ENCODE assay signal across 28 cellular contexts in genomic region chr11:78657441-78657840, GRCh38.
"Had no signal": no experiment of that assay in that cellular context is flagged by ENCODE, and none has a peak within 500 bp of the region (broad histone marks: within the 10 kb centered on the region; RNA-seq: fewer than 3 reads in every experiment).

No MANE protein-coding gene starts in this region.

- H3K4me1 Mint-ChIP-seq: activated B cell treated with CpG ODN at 0.5 μM for 24 hours; activated T-helper 17 cell treated with anti-CD3 and anti-CD28 coated beads, Interleukin-2, amount 50 U/mL, for 72 hours; T-helper 17 cell had no signal

- H3K9me3 Mint-ChIP-seq: activated B cell treated with CpG ODN at 0.5 μM for 24 hours; activated naive CD4-positive, alpha-beta T cell treated with anti-CD3 and anti-CD28 coated beads for 36 hours; activated naive CD4-positive, alpha-beta T cell treated with anti-CD3 and anti-CD28 coated beads, Interleukin-2, amount 50 U/mL, for 24 hours; activated naive CD8-positive, alpha-beta T cell treated with anti-CD3 and anti-CD28 coated beads for 36 hours; activated naive CD8-positive, alpha-beta T cell treated with anti-CD3 and anti-CD28 coated beads, Interleukin-2, amount 50 U/mL, for 24 hours; activated T-cell treated with anti-CD3 and anti-CD28 coated beads, Interleukin-2, amount 50 U/mL, for 4 hours; activated T-helper 17 cell treated with anti-CD3 and anti-CD28 coated beads, Interleukin-2, amount 50 U/mL, for 72 hours; T-helper 2 cell treated with Interferon-gamma antibody and Interleukin-4, amounts not matched to agents 5 μg/mL and 100 μg/mL, for 36 hours had no signal

- H3K27ac Mint-ChIP-seq: activated B cell treated with CpG ODN at 0.5 μM for 24 hours; activated naive CD4-positive, alpha-beta T cell treated with anti-CD3 and anti-CD28 coated beads for 36 hours; activated naive CD4-positive, alpha-beta T cell treated with anti-CD3 and anti-CD28 coated beads, Interleukin-2, amount 50 U/mL, for 24 hours; activated naive CD8-positive, alpha-beta T cell treated with anti-CD3 and anti-CD28 coated beads for 36 hours; activated naive CD8-positive, alpha-beta T cell treated with anti-CD3 and anti-CD28 coated beads, Interleukin-2, amount 50 U/mL, for 24 hours; activated T-helper 17 cell treated with anti-CD3 and anti-CD28 coated beads, Interleukin-2, amount 50 U/mL, for 72 hours; T-helper 17 cell; T-helper 2 cell treated with Interferon-gamma antibody and Interleukin-4, amounts not matched to agents 5 μg/mL and 100 μg/mL, for 36 hours had no signal

- DNase-seq: activated B cell treated with CpG ODN at 0.5 μM for 24 hours; activated CD4-positive, alpha-beta T cell treated with anti-CD3 and anti-CD28 coated beads for 48 hours; activated CD4-positive, alpha-beta T cell treated with anti-CD3 and anti-CD28 coated beads, Interleukin-2, amount 50 U/mL, for 1 hour; activated CD4-positive, alpha-beta T cell treated with anti-CD3 and anti-CD28 coated beads, Interleukin-2, amount 50 U/mL, for 48 hours; activated effector memory CD4-positive, alpha-beta T cell treated with Interleukin-2 at 50 U/mL for 16 hours; activated gamma-delta T cell treated with Interleukin-2 at 50 U/mL for 16 hours; activated naive CD4-positive, alpha-beta T cell treated with anti-CD3 and anti-CD28 coated beads for 36 hours; activated naive CD8-positive, alpha-beta T cell treated with anti-CD3 and anti-CD28 coated beads for 36 hours; activated naive CD8-positive, alpha-beta T cell treated with anti-CD3 and anti-CD28 coated beads, Interleukin-2, amount 50 U/mL, for 24 hours; activated T-cell treated with anti-CD3 and anti-CD28 coated beads, Interleukin-2, amount 50 U/mL, for 4 hours; amygdala; aorta; body of pancreas; central memory CD4-positive, alpha-beta T cell; cerebellar nuclear complex; colonic mucosa; effector CD8-positive, alpha-beta T cell; foreskin fibroblast; T-helper 1 cell; T-helper 17 cell; T1000; WERI-Rb-1 had no signal

- ATAC-seq: activated CD4-positive, CD25-positive, alpha-beta regulatory T cell treated with anti-CD3 and anti-CD28 coated beads, Interleukin-2, amount 50 U/mL, for 24 hours; activated naive CD8-positive, alpha-beta T cell treated with anti-CD3 and anti-CD28 coated beads, Interleukin-2, amount 50 U/mL, for 24 hours; activated T-cell treated with anti-CD3 and anti-CD28 coated beads, Interleukin-2, amount 50 U/mL, for 4 hours; activated T-helper 17 cell treated with anti-CD3 and anti-CD28 coated beads, Interleukin-2, amount 50 U/mL, for 72 hours; body of pancreas; esophagus mucosa; SK-N-SH treated with all-trans-retinoic acid at 6 μM for 48 hours; T-helper 17 cell had no signal

- H3K36me3 Mint-ChIP-seq: activated naive CD4-positive, alpha-beta T cell treated with anti-CD3 and anti-CD28 coated beads, Interleukin-2, amount 50 U/mL, for 24 hours; activated naive CD8-positive, alpha-beta T cell treated with anti-CD3 and anti-CD28 coated beads for 36 hours had no signal

- H3K4me3 Mint-ChIP-seq: activated B cell treated with CpG ODN at 0.5 μM for 24 hours; activated naive CD4-positive, alpha-beta T cell treated with anti-CD3 and anti-CD28 coated beads for 36 hours; activated naive CD4-positive, alpha-beta T cell treated with anti-CD3 and anti-CD28 coated beads, Interleukin-2, amount 50 U/mL, for 24 hours; activated naive CD8-positive, alpha-beta T cell treated with anti-CD3 and anti-CD28 coated beads for 36 hours; activated naive CD8-positive, alpha-beta T cell treated with anti-CD3 and anti-CD28 coated beads, Interleukin-2, amount 50 U/mL, for 24 hours; activated T-cell treated with anti-CD3 and anti-CD28 coated beads, Interleukin-2, amount 50 U/mL, for 4 hours; activated T-helper 17 cell treated with anti-CD3 and anti-CD28 coated beads, Interleukin-2, amount 50 U/mL, for 72 hours; T-helper 17 cell; T-helper 2 cell treated with Interferon-gamma antibody and Interleukin-4, amounts not matched to agents 5 μg/mL and 100 μg/mL, for 36 hours had no signal
